Comparison of ENCODE assay signal across 8 cellular contexts in genomic region chr14:106323970-106324369, GRCh38.
DNase-seq lines count a peak whose midpoint lies in the region; ATAC-seq and TF ChIP-seq lines count a peak whose summit lies in the region.
"Not testable (repeated sequence)": the region's sequence is repeated elsewhere in the genome, so short reads cannot be mapped to it uniquely, and the experiment has no call there.

No MANE protein-coding gene starts in this region.

- not testable (repeated sequence) for H3K9me3 ChIP-seq in CD4-positive, CD25-positive, alpha-beta regulatory T cell (ENCODE audit: control insufficient read depth in 2 of 2, low read length in 2 of 2); mucosa of descending colon

- H3K27ac ChIP-seq in CD4-positive, CD25-positive, alpha-beta regulatory T cell (ENCODE audit: insufficient read depth, low read length, poor library complexity, severe bottlenecking): not testable (repeated sequence)

- ATAC-seq in CD4-positive, CD25-positive, alpha-beta regulatory T cell (ENCODE audit: low read depth in 2 of 2); mucosa of descending colon: not testable (repeated sequence)

- not testable (repeated sequence) for H3K36me3 Mint-ChIP-seq in CD4-positive, CD25-positive, alpha-beta regulatory T cell; type B pancreatic cell

- not testable (repeated sequence) for H3K4me3 Mint-ChIP-seq in CD4-positive, CD25-positive, alpha-beta regulatory T cell; type B pancreatic cell

- DNase-seq in CD4-positive, CD25-positive, alpha-beta regulatory T cell: peak in 2 of 3 donors; percentile 4 to 30
- DNase-seq in GM10266 (ENCODE audit: extremely low spot score): not testable (repeated sequence)
- DNase-seq in NCI-H146 (lab: John Stamatoyannopoulos, UW) (peak; percentile 43), mucosa of descending colon (peak; percentile 24 to 62 (median 53)), type B pancreatic cell (ENCODE audit: extremely low spot score, unreplicated experiment) (peak; percentile 57)
- peak; percentile 42 for DNase-seq in activated CD4-positive, alpha-beta T cell treated with anti-CD3 and anti-CD28 coated beads, Interleukin-2, amount 50 U/mL, for 1 hour
- peak; percentile 46 for DNase-seq in activated naive CD4-positive, alpha-beta T cell treated with Interleukin-2 at 50 U/mL for 16 hours
- DNase-seq in stimulated activated CD4-positive, alpha-beta T cell treated with anti-CD3 and anti-CD28 coated beads, Interleukin-2, amount 100 ng/mL, for 48 hours: peak; percentile 31 to 32

- H3K36me3 ChIP-seq in CD4-positive, CD25-positive, alpha-beta regulatory T cell (ENCODE audit: control insufficient read depth, insufficient read depth, low read length); mucosa of descending colon (ENCODE audit: low read depth): not testable (repeated sequence)

- intact Hi-C loops in mucosa of descending colon (cut with DNase I, micrococcal nuclease): not testable (repeated sequence)

- peaks cover 22% of the 10 kb centered on the region for H3K27me3 Mint-ChIP-seq in CD4-positive, CD25-positive, alpha-beta regulatory T cell
- not testable (repeated sequence) for H3K27me3 Mint-ChIP-seq in type B pancreatic cell

- H3K4me3 ChIP-seq in CD4-positive, CD25-positive, alpha-beta regulatory T cell (ENCODE audit: low read depth, low read length); mucosa of descending colon: not testable (repeated sequence)

- TF ChIP-seq CTCF in GM10266 (IDR thresholded peaks at IDR 0.05; ENCODE audit: control insufficient read depth, insufficient read depth, low read depth, missing control alignments): peak; percentile 21
- not testable (repeated sequence) for TF ChIP-seq CTCF in mucosa of descending colon (IDR thresholded peaks at IDR 0.05); type B pancreatic cell (conservative IDR thresholded peaks at IDR 0.05)

- not testable (repeated sequence) for H3K27me3 ChIP-seq in CD4-positive, CD25-positive, alpha-beta regulatory T cell (ENCODE audit: control insufficient read depth, insufficient read depth, low read length)

- not testable (repeated sequence) for H3K4me1 ChIP-seq in CD4-positive, CD25-positive, alpha-beta regulatory T cell (ENCODE audit: control insufficient read depth, insufficient read depth, low read length, poor library complexity, severe bottlenecking); mucosa of descending colon (ENCODE audit: low read depth)

- H3K9me3 Mint-ChIP-seq in CD4-positive, CD25-positive, alpha-beta regulatory T cell: not testable (repeated sequence)
- H3K9me3 Mint-ChIP-seq in type B pancreatic cell: peaks cover 16% of the 10 kb centered on the region

- H3K4me1 Mint-ChIP-seq in CD4-positive, CD25-positive, alpha-beta regulatory T cell; type B pancreatic cell (ENCODE audit: unreplicated experiment): not testable (repeated sequence)

- H3K27ac Mint-ChIP-seq in CD4-positive, CD25-positive, alpha-beta regulatory T cell; type B pancreatic cell: not testable (repeated sequence)
